In genomic region chr22:35399114-35399677, GRCh38 we compare ENCODE assay signal across 8 cellular contexts. TPM values are rescaled to one million over a fixed set of nuclear protein-coding genes. Genes with fewer than 3 reads are reported as not detected.
DNase-seq lines count a peak whose midpoint lies in the region; ATAC-seq and TF ChIP-seq lines count a peak whose summit lies in the region.

No MANE protein-coding gene starts in this region.

- no peaks in the 10 kb centered on the region for H3K27me3 Mint-ChIP-seq in type B pancreatic cell

- H3K36me3 ChIP-seq in ACC112 (ENCODE audit: insufficient read depth, low read length), result no peaks in the 10 kb centered on the region
- H3K36me3 ChIP-seq in liver (ENCODE audit: control insufficient read depth in 4 of 4, insufficient read depth in 3 of 4, low read depth in 1 of 4, low read length in 3 of 4), result peaks cover 0 to 3% (median 0%) of the 10 kb centered on the region in 4 donors

- no peak for TF ChIP-seq CTCF in liver (IDR thresholded peaks at IDR 0.05; ENCODE audit: low read depth, low read length, missing input control)
- no peak for TF ChIP-seq CTCF in type B pancreatic cell (conservative IDR thresholded peaks at IDR 0.05)

- H3K9me3 Mint-ChIP-seq in activated naive CD4-positive, alpha-beta T cell treated with anti-CD3 and anti-CD28 coated beads, Interleukin-2, amount 50 U/mL, for 72 hours, result no peaks in the 10 kb centered on the region
- no peaks in the 10 kb centered on the region for H3K9me3 Mint-ChIP-seq in type B pancreatic cell

- peak overlapping the region; percentile 26 for H3K27ac ChIP-seq in ACC112 (ENCODE audit: low read depth, low read length)
- peak overlapping the region; percentile 3 to 75 for H3K27ac ChIP-seq in liver (ENCODE audit: low read depth in 1 of 2, low read length in 2 of 2)

- H3K36me3 Mint-ChIP-seq in activated naive CD4-positive, alpha-beta T cell treated with anti-CD3 and anti-CD28 coated beads, Interleukin-2, amount 50 U/mL, for 72 hours, result peaks cover 39 to 47% of the 10 kb centered on the region in 2 donors
- H3K36me3 Mint-ChIP-seq in type B pancreatic cell, result no peaks in the 10 kb centered on the region

- peak overlapping the region; percentile 53 for H2AFZ ChIP-seq in ACC112 (ENCODE audit: low read length, unreplicated experiment)

- 85% methylated on average over 24 of the region's 24 CpGs for WGBS in liver

- H3K4me1 ChIP-seq in ACC112 (ENCODE audit: control insufficient read depth, insufficient read depth, low read length, unreplicated experiment) (peaks cover 10% of the 10 kb centered on the region), liver (ENCODE audit: control insufficient read depth in 4 of 4, insufficient read depth in 4 of 4, low read length in 3 of 4) (peaks cover 9 to 31% (median 15%) of the 10 kb centered on the region in 4 donors)

- TF ChIP-seq RAD21 in liver (IDR thresholded peaks at IDR 0.05), result no peak

- H3K27ac Mint-ChIP-seq in activated naive CD4-positive, alpha-beta T cell treated with anti-CD3 and anti-CD28 coated beads, Interleukin-2, amount 50 U/mL, for 72 hours, result peak overlapping the region; percentile 96 to 100
- peak overlapping the region; percentile 95 for H3K27ac Mint-ChIP-seq in type B pancreatic cell

- H3K4me3 ChIP-seq in ACC112 (ENCODE audit: low read depth, low read length) (peak overlapping the region; percentile 83), liver (ENCODE audit: low read depth in 1 of 3, low read length in 3 of 3) (peak overlapping the region; percentile 50 to 80 (median 53))

- intact Hi-C loops in left colon (cut with DNase I, micrococcal nuclease), result no loop called here

- H3K27me3 ChIP-seq in ACC112 (ENCODE audit: insufficient read depth, low read length) (no peaks in the 10 kb centered on the region), liver (ENCODE audit: control insufficient read depth in 4 of 4, insufficient read depth in 4 of 4, low read length in 3 of 4) (no peaks in the 10 kb centered on the region)

- POLR2A ChIA-PET in HEK293T (lab: Yijun Ruan, JAX), result interaction anchor here (0.6 to 2.5 kb wide), 9 partner anchors 9 to 142 kb away, joined by 3 to 12 read pairs (median 4); partner anchors contain the start of gene TOM1

- H3K4me1 Mint-ChIP-seq in type B pancreatic cell (ENCODE audit: unreplicated experiment), result peaks cover 28% of the 10 kb centered on the region

- no peak for ATAC-seq in activated naive CD4-positive, alpha-beta T cell treated with anti-CD3 and anti-CD28 coated beads, Interleukin-2, amount 50 U/mL, for 72 hours
- no peak for ATAC-seq in HG03159 (IDR thresholded peaks at IDR 0.05; ENCODE audit: unreplicated experiment)
- ATAC-seq in left colon, result no peak
- no peak for ATAC-seq in GM19452 (IDR thresholded peaks at IDR 0.05; ENCODE audit: unreplicated experiment)

- peak overlapping the region; percentile 99 for H3K4me3 Mint-ChIP-seq in type B pancreatic cell

- peak overlapping the region in 1 of 2 donors; percentile 59 for H3K9ac ChIP-seq in liver (ENCODE audit: low read depth in 1 of 2, low read length in 2 of 2)

- DNase-seq in HEK293T (ENCODE audit: extremely low spot score) (peak; percentile 57), type B pancreatic cell (ENCODE audit: extremely low spot score, unreplicated experiment) (no peak), left colon (no peak)
- DNase-seq in activated naive CD4-positive, alpha-beta T cell treated with anti-CD3 and anti-CD28 coated beads, Interleukin-2, amount 50 U/mL, for 72 hours (ENCODE audit: low spot score in 2 of 2), result peak in 1 of 2 donors; percentile 26

- H3K9me3 ChIP-seq in liver (ENCODE audit: control insufficient read depth in 4 of 4, low read length in 3 of 4), result no peaks in the 10 kb centered on the region

- CTCF ChIA-PET in HEK293T (lab: Yijun Ruan, JAX), result no interaction called here

- H3K79me2 ChIP-seq in ACC112 (ENCODE audit: control insufficient read depth, insufficient read depth, low read length, unreplicated experiment), result peaks cover 3% of the 10 kb centered on the region

TF ChIP-seq in HEK293T, 16 proteins besides CTCF, POLR2A, EP300 and RAD21:
- TF ChIP-seq FOXA1 (IDR thresholded peaks at IDR 0.05), result no peak
- no peak for TF ChIP-seq BHLHE40 (IDR thresholded peaks at IDR 0.05; ENCODE audit: borderline replicate concordance)
- TF ChIP-seq CTBP1 (IDR thresholded peaks at IDR 0.05; ENCODE audit: borderline replicate concordance), result no peak
- no peak for TF ChIP-seq L3MBTL2 (conservative IDR thresholded peaks at IDR 0.05)
- TF ChIP-seq NFRKB (IDR thresholded peaks at IDR 0.05), result no peak
- TF ChIP-seq HDGF (IDR thresholded peaks at IDR 0.05; ENCODE audit: borderline replicate concordance), result no peak
- no peak for TF ChIP-seq FOXK2 (IDR thresholded peaks at IDR 0.05)
- no peak for TF ChIP-seq ARNT (IDR thresholded peaks at IDR 0.05)
- TF ChIP-seq TARDBP (IDR thresholded peaks at IDR 0.05), result no peak
- no peak for TF ChIP-seq LEF1 (IDR thresholded peaks at IDR 0.05; ENCODE audit: borderline replicate concordance)
- no peak for TF ChIP-seq ELF4 (IDR thresholded peaks at IDR 0.05)
- no peak for TF ChIP-seq SUZ12 (IDR thresholded peaks at IDR 0.05)
- no peak for TF ChIP-seq FOXM1 (IDR thresholded peaks at IDR 0.05; ENCODE audit: borderline replicate concordance)
- TF ChIP-seq ZNF384 (IDR thresholded peaks at IDR 0.05), result no peak
- TF ChIP-seq PKNOX1 (IDR thresholded peaks at IDR 0.05), result no peak
- no peak for TF ChIP-seq SP1 (IDR thresholded peaks at IDR 0.05)
TF ChIP-seq in HEK293T: peak in this region for 0.

TF ChIP-seq in liver, 16 proteins besides CTCF, POLR2A, EP300 and RAD21:
- TF ChIP-seq SP1 (IDR thresholded peaks at IDR 0.05), result no peak
- no peak for TF ChIP-seq ZBTB33 (IDR thresholded peaks at IDR 0.05)
- TF ChIP-seq ATF3 (IDR thresholded peaks at IDR 0.05), result no peak
- no peak for TF ChIP-seq YY1 (IDR thresholded peaks at IDR 0.05)
- TF ChIP-seq FOXA2 (IDR thresholded peaks at IDR 0.05), result no peak
- TF ChIP-seq GABPA (IDR thresholded peaks at IDR 0.05 in 1 of 2, conservative IDR thresholded peaks at IDR 0.05 in 1 of 2), result no peak
- no peak for TF ChIP-seq HNF4A (conservative IDR thresholded peaks at IDR 0.05)
- no peak for TF ChIP-seq TAF1 (conservative IDR thresholded peaks at IDR 0.05)
- TF ChIP-seq JUND (IDR thresholded peaks at IDR 0.05), result no peak
- TF ChIP-seq FOXA1 (IDR thresholded peaks at IDR 0.05), result no peak
- no peak for TF ChIP-seq RXRA (IDR thresholded peaks at IDR 0.05)
- TF ChIP-seq MAX (IDR thresholded peaks at IDR 0.05), result no peak
- no peak for TF ChIP-seq EGR1 (IDR thresholded peaks at IDR 0.05; ENCODE audit: low read depth in 2 of 2)
- no peak for TF ChIP-seq HNF4G (IDR thresholded peaks at IDR 0.05)

RNA-seq across cellular contexts. Expression of gene MCM5, which starts 0.7 kb away (rescaled TPM):
- total RNA-seq in activated naive CD4-positive, alpha-beta T cell treated with anti-CD3 and anti-CD28 coated beads, Interleukin-2, amount 50 U/mL, for 72 hours, result 100 to 1,000 TPM; 157 to 310 TPM
- total RNA-seq in liver (100 to 1,000 TPM in 1 of 2 donors, 1 to 10 TPM in 1; 7.7 to 104 TPM), type B pancreatic cell (ENCODE audit: low replicate concordance) (45.5 and 98.0 TPM in 2 replicates), left colon (10 to 100 TPM; 17.2 to 32.0 TPM)
- 1 to 10 TPM; 6.7 to 9.9 TPM for polyA plus RNA-seq in liver

RNA-seq across cellular contexts. Expression of gene HMOX1, which starts 18.3 kb away (rescaled TPM):
- total RNA-seq in activated naive CD4-positive, alpha-beta T cell treated with anti-CD3 and anti-CD28 coated beads, Interleukin-2, amount 50 U/mL, for 72 hours, result under 1 TPM; 0.14 to 0.48 TPM
- total RNA-seq in liver (100 to 1,000 TPM in 1 of 2 donors, 10 to 100 TPM in 1; 47.1 to 108 TPM), type B pancreatic cell (ENCODE audit: low replicate concordance) (4.1 and 7.7 TPM in 2 replicates), left colon (10 to 100 TPM; 29.5 to 52.3 TPM)
- polyA plus RNA-seq in liver, result 10 to 100 TPM; 18.7 to 72.3 TPM
